8 cellular contexts compared by ENCODE assay signal in the genomic region with DNA sequence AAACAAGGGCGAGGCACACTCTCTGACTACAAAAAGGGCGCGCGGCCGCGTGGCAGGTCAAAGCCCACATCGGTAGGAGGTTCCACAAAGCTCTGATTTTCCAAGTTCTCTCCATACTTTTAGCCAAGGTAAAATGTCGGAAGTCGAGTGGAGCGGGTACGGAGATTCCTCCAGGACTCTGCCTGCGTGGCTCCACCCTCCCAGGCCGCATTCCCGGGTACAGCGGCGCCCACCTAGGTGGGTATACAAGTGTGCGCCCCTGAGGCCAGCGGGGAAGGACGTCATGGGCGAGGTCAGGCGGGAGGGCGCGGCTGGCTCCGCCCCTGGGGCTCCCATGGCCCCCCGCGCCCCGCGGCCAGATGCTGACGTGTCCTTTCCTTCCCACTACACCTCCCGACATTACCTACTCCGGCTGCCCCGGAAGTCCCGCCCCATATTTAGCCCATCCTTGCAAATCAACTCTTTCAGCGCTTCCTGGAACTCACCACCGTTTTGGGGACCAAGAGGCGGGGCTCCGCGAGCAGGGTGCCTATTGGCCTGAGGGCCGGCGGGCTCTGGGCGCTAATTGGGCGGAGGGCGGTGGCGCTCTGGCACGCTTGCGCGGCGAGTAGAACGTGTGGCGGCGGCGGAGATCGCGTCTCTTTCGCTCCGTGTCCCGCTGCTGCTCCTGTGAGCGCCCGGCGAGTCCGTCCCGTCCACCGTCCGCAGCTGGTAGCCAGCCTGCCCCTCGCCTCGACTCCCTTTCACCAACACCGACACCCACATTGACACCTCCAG. TPM values are rescaled to one million over a fixed set of nuclear protein-coding genes. Genes with fewer than 3 reads are reported as not detected.
DNase-seq lines count a peak whose midpoint lies in the region; ATAC-seq, FAIRE-seq and TF ChIP-seq lines count a peak whose summit lies in the region.

SND1 (plus strand) TSS at position 639 of the 777 bp plus-strand sequence. CDS start 180 bp downstream, outside the sequence.

- peak within 1 kb of the TSS; percentile 96 for H3K18ac ChIP-seq in H1 (ENCODE audit: extremely low read depth, low read length)

- H3K36me3 Mint-ChIP-seq in activated CD8-positive, alpha-beta memory T cell treated with anti-CD3 and anti-CD28 coated beads, Interleukin-2, amount 10 ng/mL, durations not matched to agents 7 days and 5 days, result peaks cover 10% of the 10 kb centered on the region
- H3K36me3 Mint-ChIP-seq in memory B cell, result no peaks in the 10 kb centered on the region

- H3K27ac Mint-ChIP-seq in activated CD8-positive, alpha-beta memory T cell treated with anti-CD3 and anti-CD28 coated beads, Interleukin-2, amount 10 ng/mL, durations not matched to agents 7 days and 5 days, result peak within 1 kb of the TSS; percentile 89
- no peak within 1 kb of the TSS for H3K27ac Mint-ChIP-seq in memory B cell

- H3K9me3 Mint-ChIP-seq in activated CD8-positive, alpha-beta memory T cell treated with anti-CD3 and anti-CD28 coated beads, Interleukin-2, amount 10 ng/mL, durations not matched to agents 7 days and 5 days (ENCODE audit: low read depth), result no peaks in the 10 kb centered on the region
- no peaks in the 10 kb centered on the region for H3K9me3 Mint-ChIP-seq in memory B cell

- 2% methylated on average over 67 of the region's 67 CpGs; no CpG with 5 or more reads in 1 of the 2 experiments for WGBS in H1 (ENCODE audit: extremely low coverage in 1 of 2, insufficient coverage in 1 of 2, insufficient read length in 1 of 2, insufficient replicate concordance in 2 of 2, low coverage in 1 of 2, low lambda C conversion rate in 2 of 2, missing lambda C conversion rate in 1 of 2), 2 experiments

- H3K4ac ChIP-seq in H1 (replicated peaks; ENCODE audit: insufficient read length, low read depth, low read length), result peak within 1 kb of the TSS; percentile 76

- FAIRE-seq in H1 (lab: Jason Lieb, UNC), result no peak

- POLR2A ChIA-PET in H1 (lab: Charles Lee; ENCODE audit: partially characterized antibody), result interaction anchor here (0.8 to 2.6 kb wide), 10 partner anchors 10 to 66 kb away, joined by 3 to 12 read pairs (median 4); partner anchors contain the start of gene GCC1

- no peak within 1 kb of the TSS for H2BK20ac ChIP-seq in H1 (ENCODE audit: low read length)

- peak within 1 kb of the TSS; percentile 83 to 93 for H3K4me2 ChIP-seq in H1 (ENCODE audit: insufficient read depth in 1 of 2, low read depth in 2 of 2, low read length in 2 of 2)

- no peaks in the 10 kb centered on the region for H3K27me3 Mint-ChIP-seq in activated CD8-positive, alpha-beta memory T cell treated with anti-CD3 and anti-CD28 coated beads, Interleukin-2, amount 10 ng/mL, durations not matched to agents 7 days and 5 days
- H3K27me3 Mint-ChIP-seq in memory B cell, result no peaks in the 10 kb centered on the region

- peak within 1 kb of the TSS; percentile 43; the same call in 1 of the 2 replicates for H2AK5ac ChIP-seq in H1 (ENCODE audit: low read depth, low read length)

- H3K36me3 ChIP-seq in NT2/D1 (ENCODE audit: insufficient read depth, insufficient read length, low read length) (peaks cover 24% of the 10 kb centered on the region), H1 (ENCODE audit: control insufficient read depth in 2 of 4, insufficient read depth in 4 of 4, low read length in 3 of 4) (peaks cover 0 to 1% (median 0%) of the 10 kb centered on the region in 4 experiments; a peak in 1 of 8 replicates)

- H4K5ac ChIP-seq in H1 (ENCODE audit: insufficient read length, low read depth, low read length), result peak within 1 kb of the TSS; percentile 68

- H3K79me2 ChIP-seq in H1 (ENCODE audit: control insufficient read depth in 1 of 2, insufficient read depth in 2 of 2, low read length in 2 of 2), result peaks cover 27 to 47% of the 10 kb centered on the region in 2 experiments

- H3K4me1 Mint-ChIP-seq in activated CD8-positive, alpha-beta memory T cell treated with anti-CD3 and anti-CD28 coated beads, Interleukin-2, amount 10 ng/mL, durations not matched to agents 7 days and 5 days, result peaks cover 37% of the 10 kb centered on the region
- H3K4me1 Mint-ChIP-seq in memory B cell, result peaks cover 38% of the 10 kb centered on the region

- H3K27me3 ChIP-seq in NT2/D1 (ENCODE audit: insufficient read depth, insufficient read length), result no peaks in the 10 kb centered on the region
- H3K27me3 ChIP-seq in H1 (replicated peaks in 1 of 4; ENCODE audit: control insufficient read depth in 3 of 4, extremely low read depth in 1 of 4, insufficient read depth in 3 of 4, low read length in 3 of 4), result no peaks in the 10 kb centered on the region

- TF ChIP-seq CTCF in H1 (IDR thresholded peaks at IDR 0.05; ENCODE audit: control extremely low read depth in 1 of 3, insufficient read depth in 1 of 3, low read depth in 1 of 3, low read length in 3 of 3), result no peak

- peak within 1 kb of the TSS; percentile 97; the same call in 1 of the 2 replicates for H4K8ac ChIP-seq in H1 (ENCODE audit: extremely low read depth, insufficient read depth, low read length)

- H2BK120ac ChIP-seq in H1 (replicated peaks; ENCODE audit: low read depth, low read length), result no peak within 1 kb of the TSS

- H2BK15ac ChIP-seq in H1 (ENCODE audit: low read length), result peak within 1 kb of the TSS; percentile 77

- H3K79me1 ChIP-seq in H1 (ENCODE audit: low read depth, low read length), result peaks cover 3% of the 10 kb centered on the region; the same call in 1 of the 2 replicates

- H3K9me3 ChIP-seq in NT2/D1 (ENCODE audit: insufficient read depth, low read length) (no peaks in the 10 kb centered on the region), H1 (ENCODE audit: insufficient read depth in 2 of 2, low read depth in 1 of 2, low read length in 1 of 2) (no peaks in the 10 kb centered on the region)

- no peak for TF ChIP-seq RAD21 in H1 (IDR thresholded peaks at IDR 0.05 in 1 of 2, conservative IDR thresholded peaks at IDR 0.05 in 1 of 2; ENCODE audit: low read depth in 2 of 2, low read length in 2 of 2)

- H4K20me1 ChIP-seq in H1 (replicated peaks in 1 of 2; ENCODE audit: control insufficient read depth in 1 of 2, insufficient read depth in 2 of 2, low read length in 2 of 2), result peaks cover 16 to 17% of the 10 kb centered on the region in 2 experiments

- H4K91ac ChIP-seq in H1 (replicated peaks; ENCODE audit: insufficient read length, low read length), result peak within 1 kb of the TSS; percentile 94

- peaks cover 11% of the 10 kb centered on the region; the same call in 1 of the 2 replicates for H3K23me2 ChIP-seq in H1 (ENCODE audit: low read depth, low read length)

- H3K9ac ChIP-seq in NT2/D1 (ENCODE audit: insufficient read length, low read depth), result peak within 1 kb of the TSS; percentile 96
- peak within 1 kb of the TSS; percentile 82 to 95 (median 94) for H3K9ac ChIP-seq in H1 (replicated peaks in 1 of 4; ENCODE audit: extremely low read depth in 1 of 4, low read depth in 3 of 4, low read length in 3 of 4)

- peak within 1 kb of the TSS; percentile 98 for H3K27ac ChIP-seq in H1 (ENCODE audit: low read depth, low read length)

- DNase-seq in COR-L47 (lab: John Stamatoyannopoulos, UW) (peak; percentile 98), HUDEP-2 (lab: John Stamatoyannopoulos, UW; ENCODE audit: unreplicated experiment in 76 of 76) (peak; percentile 37 to 99 (median 98)), NT2/D1 (ENCODE audit: low read depth, low spot score) (peak; percentile 98), H1 (ENCODE audit: low read depth in 1 of 2, low spot score in 2 of 2) (peak; percentile 96 to 98), memory B cell (ENCODE audit: low spot score in 2 of 2) (peak; percentile 92 to 97)
- DNase-seq in activated CD8-positive, alpha-beta memory T cell treated with anti-CD3 and anti-CD28 coated beads, Interleukin-2, amount 10 ng/mL, durations not matched to agents 7 days and 5 days, result peak; percentile 100
- DNase-seq in stimulated activated CD8-positive, alpha-beta memory T cell treated with anti-CD3 and anti-CD28 coated beads, Interleukin-12 subunit alpha, Interleukin-12 subunit beta, amount 100 ng/mL, for 4 hours (ENCODE audit: low read depth), result peak; percentile 97

- H3K4me3 ChIP-seq in NT2/D1 (ENCODE audit: insufficient read length, low read depth), result peak within 1 kb of the TSS; percentile 97
- H3K4me3 ChIP-seq in H1 (ENCODE audit: extremely low read depth in 1 of 4, insufficient read depth in 2 of 4, low read depth in 3 of 4, low read length in 4 of 4), result peak within 1 kb of the TSS; percentile 87 to 99 (median 93)

- peak within 1 kb of the TSS; percentile 95 for H2BK5ac ChIP-seq in H1 (ENCODE audit: low read depth, low read length)

- H2AFZ ChIP-seq in H1 (ENCODE audit: low read length), result peak within 1 kb of the TSS; percentile 74

- H3K4me1 ChIP-seq in NT2/D1 (ENCODE audit: insufficient read depth, insufficient read length), result no peaks in the 10 kb centered on the region
- H3K4me1 ChIP-seq in H1 (replicated peaks in 1 of 4; ENCODE audit: control insufficient read depth in 3 of 4, insufficient read depth in 4 of 4, low read length in 3 of 4), result peaks cover 5 to 15% (median 8%) of the 10 kb centered on the region in 4 experiments; a peak in 6 of 7 replicates

- H3K4me3 Mint-ChIP-seq in activated CD8-positive, alpha-beta memory T cell treated with anti-CD3 and anti-CD28 coated beads, Interleukin-2, amount 10 ng/mL, durations not matched to agents 7 days and 5 days, result peak within 1 kb of the TSS; percentile 100
- H3K4me3 Mint-ChIP-seq in memory B cell, result peak within 1 kb of the TSS; percentile 99

- peak; percentile 92 for ATAC-seq in GM21381 (IDR thresholded peaks at IDR 0.05; ENCODE audit: unreplicated experiment)
- ATAC-seq in activated CD8-positive, alpha-beta memory T cell treated with anti-CD3 and anti-CD28 coated beads, Interleukin-2, amount 10 ng/mL, durations not matched to agents 7 days and 5 days, result peak; percentile 94
- peak; percentile 88 for ATAC-seq in memory B cell (ENCODE audit: low read depth)

- CTCF ChIA-PET in activated CD8-positive, alpha-beta memory T cell treated with anti-CD3 and anti-CD28 coated beads, Interleukin-2, amount 10 ng/mL, durations not matched to agents 7 days and 5 days (lab: Charles Lee), result interaction anchor here (1.1 kb wide), 1 partner anchor 9 kb away, joined by 3 read pairs; no protein-coding TSS in a partner anchor
- CTCF ChIA-PET in H1 (lab: Charles Lee; ENCODE audit: partially characterized antibody), result interaction anchor here (1.0 to 1.3 kb wide), 3 partner anchors 23 to 74 kb away, joined by 3 to 6 read pairs (median 3); partner anchors contain the start of gene ARF5

- peak; percentile 92 to 95 for TF ChIP-seq POLR2A in H1 (IDR thresholded peaks at IDR 0.05; ENCODE audit: control extremely low read depth in 1 of 2, low read depth in 2 of 2, low read length in 2 of 2)

- peak within 1 kb of the TSS; percentile 77 for H3K56ac ChIP-seq in H1 (replicated peaks; ENCODE audit: insufficient read length, low read depth, low read length)

- no peak for TF ChIP-seq EP300 in H1 (IDR thresholded peaks at IDR 0.05; ENCODE audit: borderline replicate concordance in 1 of 2, low read depth in 2 of 2, low read length in 2 of 2)

- H2BK12ac ChIP-seq in H1 (ENCODE audit: low read depth, low read length), result peak within 1 kb of the TSS; percentile 95

- H3K14ac ChIP-seq in H1 (ENCODE audit: insufficient read length), result no peak within 1 kb of the TSS

- no peak within 1 kb of the TSS for H3K23ac ChIP-seq in H1 (ENCODE audit: insufficient read length)

RNA-seq across cellular contexts. Expression of gene SND1, which starts in this region (rescaled TPM):
- total RNA-seq in activated CD8-positive, alpha-beta memory T cell treated with anti-CD3 and anti-CD28 coated beads, Interleukin-2, amount 10 ng/mL, durations not matched to agents 7 days and 5 days, result 100 to 1,000 TPM; 158 to 166 TPM
- 259 and 290 TPM in 2 replicates for total RNA-seq in H1 (2021; fragmentation: NEBNext Ultra II Directional; extraction: Animal tissue kit (Norgen Biotek cat#: 25700))
- polyA plus RNA-seq in H1 (2011; rRNA removed), result 122 and 133 TPM in 2 replicates
- 170 TPM for polyA plus RNA-seq in H1 (2011; cell fraction: cytosol; rRNA removed)
- 194 TPM for polyA plus RNA-seq in H1 (2011; cell fraction: nucleus; rRNA removed)
- polyA plus RNA-seq in H1 (2012, experiment 1 of 2), result 233 to 246 TPM (median 241 TPM) in 4 replicates
- polyA plus RNA-seq in H1 (2012, experiment 2 of 2), result 194 TPM
- 168 TPM for polyA plus RNA-seq in H1 (2013, experiment 1 of 2)
- polyA plus RNA-seq in H1 (2013, experiment 2 of 2), result 154 TPM
- polyA minus RNA-seq in H1 (2011; rRNA and poly(A)+ RNA removed), result 300 and 346 TPM in 2 replicates
- polyA minus RNA-seq in H1 (2011; cell fraction: cytosol; rRNA and poly(A)+ RNA removed), result 213 TPM
- polyA minus RNA-seq in H1 (2011; cell fraction: nucleus; rRNA and poly(A)+ RNA removed), result 290 TPM

Comparison
In these comparisons a context has a peak if more than half of its experiments do, and no peak if none do; other contexts are left out.
1. Peak in every context shown above with its lines: DNase-seq, ATAC-seq, H3K4me3 ChIP-seq and H3K27ac ChIP-seq.